Comparison of ENCODE assay signal across 16 cellular contexts in the genomic region with DNA sequence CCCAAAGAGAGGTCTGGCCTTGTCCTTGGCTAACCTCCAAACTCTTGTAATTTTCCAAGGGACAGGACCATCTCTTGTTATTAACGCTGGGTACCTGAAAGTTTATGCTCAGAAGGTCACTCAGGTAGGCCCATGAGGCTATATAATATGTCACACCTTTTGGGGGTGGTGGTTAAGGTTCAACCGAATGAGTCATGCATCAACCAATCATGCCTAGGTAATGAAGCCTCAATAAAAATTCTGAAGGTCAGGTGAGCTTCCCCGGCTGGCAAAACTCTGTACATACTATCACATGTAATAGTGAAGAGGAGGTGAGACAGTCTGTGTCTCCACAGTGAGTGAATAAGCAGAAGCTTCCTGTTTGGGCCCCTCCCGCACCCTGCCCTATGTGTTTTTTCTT.
DNase-seq lines count a peak whose midpoint lies in the region; ATAC-seq and TF ChIP-seq lines count a peak whose summit lies in the region.
"Had no signal": no experiment of that assay in that cellular context is flagged by ENCODE, and none has a peak within 500 bp of the region (broad histone marks: within the 10 kb centered on the region; RNA-seq: fewer than 3 reads in every experiment).

No MANE protein-coding gene starts in this region.

- H3K4me2 ChIP-seq in mesendoderm (ENCODE audit: low read length) = no peak overlapping the region

- H3K4ac ChIP-seq in mesendoderm (ENCODE audit: low read depth, low read length) = no peak overlapping the region

- H2BK120ac ChIP-seq in mesendoderm (ENCODE audit: low read depth, low read length) = no peak overlapping the region

- intact Hi-C loops in Caco-2 (cut with micrococcal nuclease; ENCODE audit: unreplicated experiment) = no loop called here

- H3K27ac ChIP-seq in mesendoderm (ENCODE audit: low read depth, low read length) = no peak overlapping the region
- H3K27ac ChIP-seq: HL-60 had no signal

- peaks cover 6% of the 10 kb centered on the region; the same call in 1 of the 2 replicates for H3K4me1 ChIP-seq in Caco-2
- no peaks in the 10 kb centered on the region for H3K4me1 ChIP-seq in mesendoderm (ENCODE audit: control insufficient read depth, low read depth, low read length)

- no peak overlapping the region for H3K9ac ChIP-seq in mesendoderm (ENCODE audit: low read length)

- H3K56ac ChIP-seq in mesendoderm (ENCODE audit: low read length) = no peak overlapping the region

- H2BK5ac ChIP-seq in mesendoderm (ENCODE audit: low read length) = no peak overlapping the region

- no peak overlapping the region for H3K23ac ChIP-seq in mesendoderm (ENCODE audit: low read length)

- H3K9me3 Mint-ChIP-seq in Caco-2 (ENCODE audit: unreplicated experiment) = peaks cover 21% of the 10 kb centered on the region
- no peaks in the 10 kb centered on the region for H3K9me3 Mint-ChIP-seq in activated CD4-positive, alpha-beta T cell treated with anti-CD3 and anti-CD28 coated beads, Interleukin-2, amount 10 ng/mL, durations not matched to agents 7 days and 5 days
- H3K9me3 Mint-ChIP-seq: CD4-positive, alpha-beta T cell had no signal

- H3K79me1 ChIP-seq in mesendoderm (ENCODE audit: low read length) = no peaks in the 10 kb centered on the region

- no peak overlapping the region for H3K4me3 Mint-ChIP-seq in Caco-2 (ENCODE audit: unreplicated experiment)
- H3K4me3 Mint-ChIP-seq in activated CD4-positive, alpha-beta T cell treated with anti-CD3 and anti-CD28 coated beads, Interleukin-2, amount 10 ng/mL, durations not matched to agents 7 days and 5 days = no peak overlapping the region
- H3K4me3 Mint-ChIP-seq: B cell; CD4-positive, alpha-beta T cell; HFFc6; IgD-negative memory B cell had no signal

- H3K4me1 Mint-ChIP-seq in Caco-2 (ENCODE audit: low read depth, unreplicated experiment) = peaks cover 5% of the 10 kb centered on the region
- no peaks in the 10 kb centered on the region for H3K4me1 Mint-ChIP-seq in activated CD4-positive, alpha-beta T cell treated with anti-CD3 and anti-CD28 coated beads, Interleukin-2, amount 10 ng/mL, durations not matched to agents 7 days and 5 days
- H3K4me1 Mint-ChIP-seq: B cell, IgD-negative memory B cell had no signal

- TF ChIP-seq CTCF in Caco-2 (IDR thresholded peaks at IDR 0.05; ENCODE audit: insufficient read depth in 1 of 2, low read depth in 1 of 2, low read length in 1 of 2, severe bottlenecking in 1 of 2, unreplicated experiment in 1 of 2) = no peak

- no peak overlapping the region for H3K27ac Mint-ChIP-seq in Caco-2 (ENCODE audit: unreplicated experiment)
- H3K27ac Mint-ChIP-seq in activated CD4-positive, alpha-beta T cell treated with anti-CD3 and anti-CD28 coated beads, Interleukin-2, amount 10 ng/mL, durations not matched to agents 7 days and 5 days = no peak overlapping the region
- H3K27ac Mint-ChIP-seq: B cell; CD4-positive, alpha-beta T cell; HFFc6; IgD-negative memory B cell had no signal

- H3K27me3 ChIP-seq in Caco-2 (replicated peaks; ENCODE audit: control insufficient read depth, insufficient read depth, low read length) = no peaks in the 10 kb centered on the region
- H3K27me3 ChIP-seq in mesendoderm (ENCODE audit: insufficient read depth, low read length, poor library complexity) = no peaks in the 10 kb centered on the region

- H3K18ac ChIP-seq in mesendoderm (ENCODE audit: low read length) = no peak overlapping the region

- DNase-seq in Caco-2 = peak; percentile 12 to 37
- DNase-seq in DMS53 treated with DMSO at 0.1 percent for 48 hours (lab: John Stamatoyannopoulos, UW; ENCODE audit: unreplicated experiment) = peak; percentile 13
- peak; percentile 72 for DNase-seq in SW480 (ENCODE audit: low spot score)
- peak; percentile 9 for DNase-seq in mesendoderm
- DNase-seq in activated CD4-positive, alpha-beta T cell treated with anti-CD3 and anti-CD28 coated beads, Interleukin-2, amount 10 ng/mL, durations not matched to agents 7 days and 5 days = no peak
- DNase-seq in epidermal melanocyte (ENCODE audit: insufficient read length, low spot score) = no peak
- DNase-seq: C1 segment of cervical spinal cord; CD4-positive, alpha-beta T cell; DND-41; GDM1; HCEC 1CT; HFFc6 had no signal

- H4K8ac ChIP-seq in mesendoderm (ENCODE audit: low read depth, low read length) = no peak overlapping the region

- no peak overlapping the region for H2AK5ac ChIP-seq in mesendoderm (ENCODE audit: low read length)

- CTCF ChIA-PET in Caco-2 (lab: Charles Lee) = no interaction called here
- CTCF ChIA-PET in activated CD4-positive, alpha-beta T cell treated with anti-CD3 and anti-CD28 coated beads, Interleukin-2, amount 10 ng/mL, durations not matched to agents 7 days and 5 days (lab: Charles Lee) = no interaction called here

- no peaks in the 10 kb centered on the region for H3K36me3 ChIP-seq in Caco-2 (ENCODE audit: control insufficient read depth, insufficient read depth, low read length)
- no peaks in the 10 kb centered on the region for H3K36me3 ChIP-seq in mesendoderm (ENCODE audit: control insufficient read depth, insufficient read depth, low read length)

- H4K5ac ChIP-seq in mesendoderm (ENCODE audit: low read length) = no peak overlapping the region

- ATAC-seq in GM21717 (IDR thresholded peaks at IDR 0.05; ENCODE audit: unreplicated experiment) = no peak

- H3K9me3 ChIP-seq in Caco-2 = peaks cover 5% of the 10 kb centered on the region; the same call in 1 of the 2 replicates

- no CpG with 5 or more reads among the region's 4 CpGs for WGBS in mesendoderm (ENCODE audit: extremely low coverage, insufficient coverage, low lambda C conversion rate)

- POLR2A ChIA-PET in Caco-2 (lab: Charles Lee) = no interaction called here
- POLR2A ChIA-PET in activated CD4-positive, alpha-beta T cell treated with anti-CD3 and anti-CD28 coated beads, Interleukin-2, amount 10 ng/mL, durations not matched to agents 7 days and 5 days (lab: Charles Lee) = no interaction called here

- no peaks in the 10 kb centered on the region for H3K27me3 Mint-ChIP-seq in Caco-2 (ENCODE audit: insufficient read depth, unreplicated experiment)
- H3K27me3 Mint-ChIP-seq in activated CD4-positive, alpha-beta T cell treated with anti-CD3 and anti-CD28 coated beads, Interleukin-2, amount 10 ng/mL, durations not matched to agents 7 days and 5 days = no peaks in the 10 kb centered on the region
- H3K27me3 Mint-ChIP-seq: B cell; CD4-positive, alpha-beta T cell; IgD-negative memory B cell had no signal

- no peaks in the 10 kb centered on the region for H3K36me3 Mint-ChIP-seq in Caco-2 (ENCODE audit: insufficient read depth, unreplicated experiment)
- H3K36me3 Mint-ChIP-seq in activated CD4-positive, alpha-beta T cell treated with anti-CD3 and anti-CD28 coated beads, Interleukin-2, amount 10 ng/mL, durations not matched to agents 7 days and 5 days (ENCODE audit: low read depth) = no peaks in the 10 kb centered on the region
- H3K36me3 Mint-ChIP-seq: IgD-negative memory B cell had no signal

- no TSS peak for BruUV-seq in Caco-2 (replicated peaks; lab: Mats Ljungman, UMichigan)

- H2BK15ac ChIP-seq in mesendoderm (replicated peaks; ENCODE audit: low read depth) = no peak overlapping the region

- no peaks in the 10 kb centered on the region for H3K79me2 ChIP-seq in mesendoderm (ENCODE audit: control insufficient read depth, insufficient read depth, low read length)

- H3K4me3 ChIP-seq in Caco-2 (ENCODE audit: low read depth, low read length) = no peak overlapping the region
- H3K4me3 ChIP-seq in mesendoderm (ENCODE audit: low read length) = no peak overlapping the region

Comparison
In these comparisons a context has a peak if more than half of its experiments do, and no peak if none do; other contexts are left out.
1. DNase-seq: peak in Caco-2 (2 of 2), DMS53 treated with DMSO at 0.1 percent for 48 hours (single experiment), SW480 (single experiment) and mesendoderm (single experiment); none in activated CD4-positive, alpha-beta T cell treated with anti-CD3 and anti-CD28 coated beads, Interleukin-2, amount 10 ng/mL, durations not matched to agents 7 days and 5 days (single experiment) and epidermal melanocyte (single experiment).